Comparison of ENCODE assay signal across 1 cellular context in genomic region chr10:21533577-21534475, GRCh38.
TF ChIP-seq lines count a peak whose summit lies in the region.

MLLT10 (plus strand) TSS chr10:21534232; CDS start chr10:21534645, 413 bp downstream.

TF ChIP-seq in HEK293, 187 proteins besides CTCF, POLR2A, EP300 and RAD21 (continued from another document and continues in another):
- TF ChIP-seq ZNF223 (tag by site-specific recombination; IDR thresholded peaks at IDR 0.05): 0 out of 2 replicates have a peak, but pooled peaks have one; percentile 45
- TF ChIP-seq ZBTB10 (tag by site-specific recombination; IDR thresholded peaks at IDR 0.05): peak; percentile 36; the same call in 1 of the 2 replicates
- TF ChIP-seq SALL2 (tag by site-specific recombination; IDR thresholded peaks at IDR 0.05; ENCODE audit: borderline replicate concordance): no peak
- TF ChIP-seq ZNF266 (tag by site-specific recombination; IDR thresholded peaks at IDR 0.05; ENCODE audit: low read depth): no peak
- TF ChIP-seq OVOL3 (tag by site-specific recombination; IDR thresholded peaks at IDR 0.05): 0 out of 2 replicates have a peak, but pooled peaks have one; percentile 20
- no peak for TF ChIP-seq ZNF548 (tag by site-specific recombination; IDR thresholded peaks at IDR 0.05)
- TF ChIP-seq ZSCAN5A (tag by site-specific recombination; IDR thresholded peaks at IDR 0.05): peak; percentile 51; the same call in 1 of the 2 replicates
- TF ChIP-seq ZNF362 (tag by site-specific recombination; IDR thresholded peaks at IDR 0.05): no peak
- TF ChIP-seq SP3 (tag by site-specific recombination; IDR thresholded peaks at IDR 0.05): peak; percentile 70
- TF ChIP-seq ZEB2 (tag by site-specific recombination; IDR thresholded peaks at IDR 0.05): no peak; the same call in 1 of the 2 replicates
- peak; percentile 24; the same call in 1 of the 2 replicates for TF ChIP-seq FEZF1 (tag by site-specific recombination; IDR thresholded peaks at IDR 0.05)
- TF ChIP-seq MEIS1 (CRISPR knock-in tag; IDR thresholded peaks at IDR 0.05; ENCODE audit: borderline replicate concordance): no peak
- no peak for TF ChIP-seq ZNF549 (tag by site-specific recombination; IDR thresholded peaks at IDR 0.05)
- TF ChIP-seq ZNF19 (tag by site-specific recombination; IDR thresholded peaks at IDR 0.05; ENCODE audit: low read depth): no peak
- TF ChIP-seq ZNF645 (tag by site-specific recombination; IDR thresholded peaks at IDR 0.05): no peak
- TF ChIP-seq ZNF610 (tag by site-specific recombination; IDR thresholded peaks at IDR 0.05; ENCODE audit: borderline replicate concordance): 0 out of 2 replicates have a peak, but pooled peaks have one; percentile 21
- TF ChIP-seq TRIM28 (IDR thresholded peaks at IDR 0.05; ENCODE audit: borderline replicate concordance, low read length): no peak
- peak; percentile 89 for TF ChIP-seq GLIS1 (tag by site-specific recombination; IDR thresholded peaks at IDR 0.05)
- no peak for TF ChIP-seq ZNF560 (tag by site-specific recombination; IDR thresholded peaks at IDR 0.05; ENCODE audit: borderline replicate concordance)
- peak; percentile 99 for TF ChIP-seq PRDM10 (tag by site-specific recombination; IDR thresholded peaks at IDR 0.05)
- peak; percentile 95 for TF ChIP-seq ZFHX2 (tag by site-specific recombination; conservative IDR thresholded peaks at IDR 0.05)
- TF ChIP-seq HOXD13 (CRISPR knock-in tag; IDR thresholded peaks at IDR 0.05; ENCODE audit: borderline replicate concordance): no peak
- no peak for TF ChIP-seq ZNF155 (tag by site-specific recombination; IDR thresholded peaks at IDR 0.05)
- peak; percentile 94 for TF ChIP-seq ZNF398 (tag by site-specific recombination; IDR thresholded peaks at IDR 0.05)
- no peak for TF ChIP-seq ZNF354C (tag by site-specific recombination; IDR thresholded peaks at IDR 0.05; ENCODE audit: borderline replicate concordance, low read depth)
- TF ChIP-seq HOXC10 (CRISPR knock-in tag; IDR thresholded peaks at IDR 0.05): no peak
- TF ChIP-seq ZNF544 (tag by site-specific recombination; IDR thresholded peaks at IDR 0.05): no peak
- no peak for TF ChIP-seq ZNF114 (tag by site-specific recombination; IDR thresholded peaks at IDR 0.05)
- no peak for TF ChIP-seq ZNF404 (tag by site-specific recombination; IDR thresholded peaks at IDR 0.05)
- TF ChIP-seq YY1 (tag by site-specific recombination; IDR thresholded peaks at IDR 0.05): peak; percentile 87
- no peak for TF ChIP-seq TSHZ1 (tag by site-specific recombination; IDR thresholded peaks at IDR 0.05; ENCODE audit: borderline replicate concordance)
- TF ChIP-seq ZNF37A (tag by site-specific recombination; IDR thresholded peaks at IDR 0.05): no peak
- no peak for TF ChIP-seq PRDM1 (tag by site-specific recombination; IDR thresholded peaks at IDR 0.05)
- peak; percentile 67; the same call in 1 of the 2 replicates for TF ChIP-seq ZNF391 (tag by site-specific recombination; IDR thresholded peaks at IDR 0.05; ENCODE audit: borderline replicate concordance, low read depth)
- peak; percentile 83 for TF ChIP-seq HIC1 (tag by site-specific recombination; IDR thresholded peaks at IDR 0.05)
- no peak for TF ChIP-seq ZNF561 (tag by site-specific recombination; IDR thresholded peaks at IDR 0.05; ENCODE audit: borderline replicate concordance)
- no peak for TF ChIP-seq ZNF175 (tag by site-specific recombination; IDR thresholded peaks at IDR 0.05)
- TF ChIP-seq OSR2 (tag by site-specific recombination; IDR thresholded peaks at IDR 0.05): no peak
- peak; percentile 48; the same call in 1 of the 2 replicates for TF ChIP-seq ZBTB17 (tag by site-specific recombination; IDR thresholded peaks at IDR 0.05)
- 0 out of 2 replicates have a peak, but pooled peaks have one; percentile 30 for TF ChIP-seq WT1 (tag by site-specific recombination; IDR thresholded peaks at IDR 0.05)
- TF ChIP-seq ZNF785 (tag by site-specific recombination; IDR thresholded peaks at IDR 0.05): 0 out of 2 replicates have a peak, but pooled peaks have one; percentile 35
- no peak for TF ChIP-seq ZNF624 (tag by site-specific recombination; IDR thresholded peaks at IDR 0.05)
- TF ChIP-seq MYNN (tag by site-specific recombination; IDR thresholded peaks at IDR 0.05; ENCODE audit: borderline replicate concordance): no peak
- TF ChIP-seq ZNF133 (tag by site-specific recombination; IDR thresholded peaks at IDR 0.05): no peak
- TF ChIP-seq ZBTB6 (tag by site-specific recombination; IDR thresholded peaks at IDR 0.05): no peak
